Comparison of ENCODE assay signal across 8 cellular contexts in the genomic region with DNA sequence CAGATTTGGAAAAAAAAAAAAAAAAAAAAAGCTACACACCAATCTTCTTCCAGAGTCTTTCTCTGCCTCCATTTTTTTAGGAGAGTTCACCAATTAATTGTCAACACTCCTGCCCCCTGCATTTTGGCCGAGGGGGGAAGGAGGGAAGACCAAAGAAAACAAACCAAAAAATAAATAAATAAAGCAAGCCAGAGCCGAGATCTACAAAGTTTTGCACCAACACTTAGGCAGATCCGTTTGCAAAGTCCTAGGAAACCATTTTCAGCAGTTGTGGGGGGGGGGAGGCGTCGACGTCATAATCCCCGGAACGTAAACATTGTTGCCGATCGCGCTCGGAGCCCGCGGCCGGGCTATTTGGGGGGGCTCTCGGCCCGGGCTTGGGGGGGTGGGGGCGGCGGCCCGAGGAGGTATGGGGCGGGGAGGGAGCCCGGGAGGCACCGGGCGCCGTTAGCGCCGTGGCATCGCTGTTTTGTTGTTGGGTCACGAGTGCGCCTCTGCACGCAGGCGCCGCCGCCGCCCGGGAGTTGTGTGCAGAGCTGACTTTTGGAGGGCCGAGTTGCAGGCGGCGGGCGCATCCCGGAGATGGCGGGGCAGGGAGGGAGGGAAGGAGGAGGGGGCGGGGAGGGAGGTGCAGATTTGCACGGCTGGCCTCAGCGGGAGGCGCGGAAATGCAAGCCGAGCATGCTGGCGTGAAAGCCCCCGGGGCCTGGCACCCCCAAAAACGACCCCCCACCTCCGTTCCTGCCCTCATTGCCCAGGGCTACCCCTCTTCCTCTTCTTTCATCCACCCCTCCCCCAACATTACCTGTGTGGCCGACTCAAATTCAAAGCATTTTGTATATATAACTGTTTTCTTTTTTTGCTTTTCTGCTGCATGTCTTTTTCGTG. TPM values are rescaled to one million over a fixed set of nuclear protein-coding genes. Genes with fewer than 3 reads are reported as not detected.
DNase-seq lines count a peak whose midpoint lies in the region; ATAC-seq and TF ChIP-seq lines count a peak whose summit lies in the region.

No MANE protein-coding gene starts in this region.

- H3K27ac ChIP-seq in OCI-LY1 (ENCODE audit: low read depth, low read length, poor library complexity, severe bottlenecking) (peak overlapping the region; percentile 57), muscle layer of duodenum (ENCODE audit: low read length) (peak overlapping the region; percentile 86)

- no peaks in the 10 kb centered on the region for H3K9me3 Mint-ChIP-seq in Calu3 (ENCODE audit: low read depth, unreplicated experiment)
- no peaks in the 10 kb centered on the region for H3K9me3 Mint-ChIP-seq in activated T-cell treated with anti-CD3 and anti-CD28 coated beads, Interleukin-2, amount 50 U/mL, for 24 hours

- H3K4me1 ChIP-seq in OCI-LY1 (ENCODE audit: insufficient read depth, low read length, severe bottlenecking) (peaks cover 35% of the 10 kb centered on the region), muscle layer of duodenum (ENCODE audit: control insufficient read depth in 1 of 2, insufficient read depth in 2 of 2, low read length in 2 of 2) (peaks cover 12 to 51% of the 10 kb centered on the region in 2 donors)

- no peaks in the 10 kb centered on the region for H3K79me2 ChIP-seq in OCI-LY1 (ENCODE audit: insufficient read depth, low read length)

- no TSS peak for BruUV-seq in Calu3 (replicated peaks; lab: Mats Ljungman, UMichigan)

- H4K20me1 ChIP-seq in OCI-LY1 (ENCODE audit: insufficient read depth, low read length) = no peaks in the 10 kb centered on the region

- H3K9me3 ChIP-seq in OCI-LY1 (ENCODE audit: low read length) (no peaks in the 10 kb centered on the region), muscle layer of duodenum (ENCODE audit: control insufficient read depth in 1 of 2, low read length in 2 of 2) (no peaks in the 10 kb centered on the region)

- 0 out of 2 replicates have a peak, but pooled peaks cover 4% of the 10 kb centered on the region for H3K36me3 ChIP-seq in OCI-LY1 (ENCODE audit: insufficient read depth, low read length)
- H3K36me3 ChIP-seq in muscle layer of duodenum (ENCODE audit: control insufficient read depth in 1 of 2, insufficient read depth in 2 of 2, low read length in 2 of 2) = no peaks in the 10 kb centered on the region

- peak overlapping the region; percentile 64 for H3K9ac ChIP-seq in OCI-LY1 (ENCODE audit: low read length)

- H3K9me2 ChIP-seq in OCI-LY1 (ENCODE audit: low read depth, low read length) = no peaks in the 10 kb centered on the region

- peak overlapping the region; percentile 84 for H3K4me2 ChIP-seq in OCI-LY1 (ENCODE audit: low read length)

- DNase-seq in Calu3 = peak; percentile 57
- DNase-seq in activated T-cell treated with anti-CD3 and anti-CD28 coated beads, Interleukin-2, amount 50 U/mL, for 24 hours = peak; percentile 79
- DNase-seq in stimulated activated CD8-positive, alpha-beta memory T cell treated with anti-CD3 and anti-CD28 coated beads, Interleukin-7, amount 100 ng/mL, for 48 hours (ENCODE audit: extremely low read depth in 1 of 2, low read depth in 1 of 2) = peak; percentile 38 to 43

- H3K4me3 ChIP-seq in OCI-LY1 (ENCODE audit: low read depth, low read length, poor library complexity, severe bottlenecking) = peak overlapping the region; percentile 74
- H3K4me3 ChIP-seq in muscle layer of duodenum (ENCODE audit: low read depth in 1 of 2, low read length in 2 of 2) = peak overlapping the region; percentile 51 to 74

- no peak for TF ChIP-seq CTCF in Calu3 (IDR thresholded peaks at IDR 0.05; ENCODE audit: unreplicated experiment)
- no peak for TF ChIP-seq CTCF in OCI-LY1 (IDR thresholded peaks at IDR 0.05; ENCODE audit: low read length)

- H2AFZ ChIP-seq in OCI-LY1 (ENCODE audit: low read length) = peak overlapping the region; percentile 69; the same call in 1 of the 2 replicates

- intact Hi-C loops in Calu3 (cut with micrococcal nuclease; ENCODE audit: unreplicated experiment) = no loop called here

- H3K4me1 Mint-ChIP-seq in Calu3 (ENCODE audit: low read depth, unreplicated experiment) = peaks cover 11% of the 10 kb centered on the region
- H3K4me1 Mint-ChIP-seq in activated T-cell treated with anti-CD3 and anti-CD28 coated beads, Interleukin-2, amount 50 U/mL, for 24 hours (ENCODE audit: low read depth) = peaks cover 37% of the 10 kb centered on the region

- peaks cover 18% of the 10 kb centered on the region for H3K36me3 Mint-ChIP-seq in Calu3 (ENCODE audit: insufficient read depth, unreplicated experiment)
- H3K36me3 Mint-ChIP-seq in activated T-cell treated with anti-CD3 and anti-CD28 coated beads, Interleukin-2, amount 50 U/mL, for 24 hours (ENCODE audit: low read depth) = peaks cover 4% of the 10 kb centered on the region

- no peaks in the 10 kb centered on the region for H3F3A ChIP-seq in OCI-LY1 (ENCODE audit: insufficient read depth, low read length)

- CTCF ChIA-PET in Calu3 (lab: Charles Lee) = interaction anchor here (0.5 to 1.4 kb wide), 12 partner anchors 16 to 503 kb away, joined by 3 to 6 read pairs (median 4); a partner anchor contains a TSS

- peak overlapping the region; percentile 82 for H3K27ac Mint-ChIP-seq in Calu3 (ENCODE audit: unreplicated experiment)
- H3K27ac Mint-ChIP-seq in activated T-cell treated with anti-CD3 and anti-CD28 coated beads, Interleukin-2, amount 50 U/mL, for 24 hours = peak overlapping the region; percentile 93

- ATAC-seq in HG03442 (IDR thresholded peaks at IDR 0.05; ENCODE audit: unreplicated experiment) (peak; percentile 36), esophagus mucosa (peak; percentile 39), GM19452 (IDR thresholded peaks at IDR 0.05; ENCODE audit: unreplicated experiment) (no peak)

- peaks cover 9% of the 10 kb centered on the region for H3K27me3 Mint-ChIP-seq in Calu3 (ENCODE audit: unreplicated experiment)
- H3K27me3 Mint-ChIP-seq in activated T-cell treated with anti-CD3 and anti-CD28 coated beads, Interleukin-2, amount 50 U/mL, for 24 hours = no peaks in the 10 kb centered on the region

- H3K27me3 ChIP-seq in OCI-LY1 (ENCODE audit: insufficient read depth, low read length) = no peaks in the 10 kb centered on the region
- no peaks in the 10 kb centered on the region for H3K27me3 ChIP-seq in muscle layer of duodenum (ENCODE audit: low read depth, low read length)

- H3K4me3 Mint-ChIP-seq in Calu3 (ENCODE audit: low read depth, unreplicated experiment) = peak overlapping the region; percentile 81
- peak overlapping the region; percentile 91 for H3K4me3 Mint-ChIP-seq in activated T-cell treated with anti-CD3 and anti-CD28 coated beads, Interleukin-2, amount 50 U/mL, for 24 hours

RNA-seq across cellular contexts. Expression of a gene that starts 0.6 kb away (rescaled TPM):
- total RNA-seq in Calu3 (2022) = 23.8 and 24.7 TPM in 2 replicates
- 20.0 TPM for total RNA-seq in esophagus mucosa

RNA-seq across cellular contexts. Expression of a gene that starts 46.1 kb away (rescaled TPM):
- 33.4 and 35.5 TPM in 2 replicates for total RNA-seq in Calu3 (2022)
- total RNA-seq in esophagus mucosa = 7.3 TPM
